9 cellular contexts compared by ENCODE assay signal in the genomic region with DNA sequence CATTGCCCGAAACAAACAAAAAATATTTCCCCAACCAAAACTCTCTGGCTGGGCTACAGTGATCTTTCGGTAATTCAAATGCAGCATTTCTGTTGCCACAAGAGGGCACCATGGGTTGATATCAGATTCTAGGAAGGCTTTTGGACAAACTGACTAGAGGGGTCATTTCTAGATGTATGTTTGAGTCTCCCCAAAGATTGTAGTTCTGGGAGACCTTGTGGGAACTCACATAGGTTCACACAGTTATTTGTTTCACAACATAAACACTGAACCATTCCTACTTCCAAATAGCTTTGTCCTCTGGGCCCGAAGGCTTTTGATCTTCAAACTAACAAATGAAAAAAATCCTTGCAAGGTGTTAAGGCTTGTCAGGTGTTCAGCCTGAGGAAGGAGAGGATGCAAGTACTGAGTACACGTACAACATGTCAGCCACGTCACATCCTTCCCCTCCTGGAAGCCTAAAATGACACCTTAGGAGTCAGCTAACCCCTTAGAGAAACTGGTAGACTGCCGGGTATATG. TPM values are rescaled to one million over a fixed set of nuclear protein-coding genes. Genes with fewer than 3 reads are reported as not detected.
DNase-seq lines count a peak whose midpoint lies in the region; ATAC-seq and TF ChIP-seq lines count a peak whose summit lies in the region.
"Had no signal": no experiment of that assay in that cellular context is flagged by ENCODE, and none has a peak within 500 bp of the region (broad histone marks: within the 10 kb centered on the region; RNA-seq: fewer than 3 reads in every experiment).

No MANE protein-coding gene starts in this region.

- H3K27ac Mint-ChIP-seq in Calu3 (ENCODE audit: unreplicated experiment): no peak overlapping the region
- H3K27ac Mint-ChIP-seq in neural crest cell (ENCODE audit: unreplicated experiment): no peak overlapping the region

- ATAC-seq in GM21723 (IDR thresholded peaks at IDR 0.05; ENCODE audit: unreplicated experiment): peak; percentile 76
- peak; percentile 88 to 90 for ATAC-seq in activated T-cell treated with anti-CD3 and anti-CD28 coated beads, Interleukin-2, amount 50 U/mL, for 4 hours
- no peak for ATAC-seq in GM21528 (IDR thresholded peaks at IDR 0.05; ENCODE audit: low FRiP score, unreplicated experiment)

- no peak overlapping the region for H3K4me3 ChIP-seq in fibroblast of pulmonary artery (replicated peaks; ENCODE audit: low read depth, low read length)

- peak; percentile 64 for DNase-seq in Calu3
- DNase-seq in NCI-H748 treated with DMSO at 0.1 percent for 48 hours (lab: John Stamatoyannopoulos, UW): peak; percentile 20
- peak; percentile 51 for DNase-seq in activated T-cell treated with anti-CD3 and anti-CD28 coated beads, Interleukin-2, amount 50 U/mL, for 4 hours
- DNase-seq in fibroblast of pulmonary artery (ENCODE audit: low read depth): peak; percentile 69
- peak; percentile 47 for DNase-seq in neural crest cell (ENCODE audit: low read depth, low spot score)
- DNase-seq in NCI-H187 (lab: John Stamatoyannopoulos, UW): no peak

- TF ChIP-seq CTCF in Calu3 (IDR thresholded peaks at IDR 0.05; ENCODE audit: unreplicated experiment) (peak; percentile 53), fibroblast of pulmonary artery (IDR thresholded peaks at IDR 0.05; ENCODE audit: low read length, missing control alignments) (peak; percentile 84), neural crest cell (conservative IDR thresholded peaks at IDR 0.05) (peak; percentile 73)

- H3K27me3 Mint-ChIP-seq in Calu3 (ENCODE audit: unreplicated experiment) (peaks cover 42% of the 10 kb centered on the region), neural crest cell (ENCODE audit: low read depth) (no peaks in the 10 kb centered on the region)
- H3K27me3 Mint-ChIP-seq in activated T-cell treated with anti-CD3 and anti-CD28 coated beads, Interleukin-2, amount 50 U/mL, for 4 hours (ENCODE audit: low read depth): no peaks in the 10 kb centered on the region

- intact Hi-C loops in Calu3 (cut with micrococcal nuclease; ENCODE audit: unreplicated experiment): loop anchor here (1.0 to 10.0 kb wide), 3 partner anchors 65 to 390 kb away; a partner anchor contains a TSS

- BruUV-seq in Calu3 (replicated peaks; lab: Mats Ljungman, UMichigan): no TSS peak

- H3K9me3 Mint-ChIP-seq in Calu3 (ENCODE audit: low read depth, unreplicated experiment) (peaks cover 7% of the 10 kb centered on the region), neural crest cell (peaks cover 7% of the 10 kb centered on the region)
- no peaks in the 10 kb centered on the region for H3K9me3 Mint-ChIP-seq in activated T-cell treated with anti-CD3 and anti-CD28 coated beads, Interleukin-2, amount 50 U/mL, for 4 hours

- H3K36me3 Mint-ChIP-seq in Calu3 (ENCODE audit: insufficient read depth, unreplicated experiment) (no peaks in the 10 kb centered on the region), neural crest cell (ENCODE audit: low read depth) (peaks cover 3% of the 10 kb centered on the region)
- H3K36me3 Mint-ChIP-seq in activated T-cell treated with anti-CD3 and anti-CD28 coated beads, Interleukin-2, amount 50 U/mL, for 4 hours (ENCODE audit: insufficient read depth): peaks cover 56% of the 10 kb centered on the region

- H3K4me3 Mint-ChIP-seq in Calu3 (ENCODE audit: low read depth, unreplicated experiment) (no peak overlapping the region), neural crest cell (no peak overlapping the region)
- no peak overlapping the region for H3K4me3 Mint-ChIP-seq in activated T-cell treated with anti-CD3 and anti-CD28 coated beads, Interleukin-2, amount 50 U/mL, for 4 hours

- H3K4me1 Mint-ChIP-seq in Calu3 (ENCODE audit: low read depth, unreplicated experiment) (no peaks in the 10 kb centered on the region), neural crest cell (peaks cover 13% of the 10 kb centered on the region)
- peaks cover 44% of the 10 kb centered on the region for H3K4me1 Mint-ChIP-seq in activated T-cell treated with anti-CD3 and anti-CD28 coated beads, Interleukin-2, amount 50 U/mL, for 4 hours (ENCODE audit: low read depth)

- CTCF ChIA-PET in Calu3 (lab: Charles Lee): interaction anchor here (0.6 to 1.3 kb wide), 7 partner anchors 8 to 387 kb away, joined by 3 to 5 read pairs (median 3); a partner anchor contains a TSS

RNA-seq across cellular contexts. Expression of a gene that starts 37.0 kb away (rescaled TPM):
- 28.6 and 42.4 TPM in 2 replicates for total RNA-seq in Calu3 (2022)
- total RNA-seq in activated T-cell treated with anti-CD3 and anti-CD28 coated beads, Interleukin-2, amount 50 U/mL, for 4 hours: 10 to 100 TPM; 41.5 to 42.4 (median 41.9) TPM
- total RNA-seq in neural crest cell: not detected in 2 replicates

RNA-seq across cellular contexts. Expression of a gene that starts 47.9 kb away (rescaled TPM):
- total RNA-seq in Calu3 (2022) (not detected in 2 replicates), neural crest cell (not detected in 2 replicates)
- total RNA-seq in activated T-cell treated with anti-CD3 and anti-CD28 coated beads, Interleukin-2, amount 50 U/mL, for 4 hours: 100 to 1,000 TPM; 639 to 698 (median 653) TPM
- total RNA-seq: temporal lobe had no signal

Comparison
In these comparisons a context has a peak if more than half of its experiments do, and no peak if none do; other contexts are left out.
1. DNase-seq: peak in Calu3 (single experiment), NCI-H748 treated with DMSO at 0.1 percent for 48 hours (single experiment), activated T-cell treated with anti-CD3 and anti-CD28 coated beads, Interleukin-2, amount 50 U/mL, for 4 hours (single experiment), fibroblast of pulmonary artery (single experiment) and neural crest cell (single experiment); none in NCI-H187 (0 of 2).
2. RNA of a gene that starts 37.0 kb away (total RNA-seq): 41.5 to 42.4 TPM in activated T-cell treated with anti-CD3 and anti-CD28 coated beads, Interleukin-2, amount 50 U/mL, for 4 hours and 28.6 to 42.4 TPM in Calu3; not detected in neural crest cell; every median in the first group is over 10 times any median in the second.
3. RNA of a gene that starts 47.9 kb away (total RNA-seq): 639 to 698 TPM in activated T-cell treated with anti-CD3 and anti-CD28 coated beads, Interleukin-2, amount 50 U/mL, for 4 hours; not detected in Calu3 and not detected in neural crest cell; every median in the first group is over 100 times any median in the second.
4. Peak in every context shown above with its lines, with median percentiles within 50 percentile points of each other: CTCF ChIP-seq.